1 cellular context compared by ENCODE assay signal in genomic region chr12:124919646-124920352, GRCh38.
A peak's percentile ranks its signal among the peaks of the same experiment; 100 is the strongest.
TF ChIP-seq lines count a peak whose summit lies in the region.

No MANE protein-coding gene starts in this region.

TF ChIP-seq in HepG2, 621 proteins besides CTCF, POLR2A, EP300 and RAD21 (continued from another document and continues in another):
- TF ChIP-seq GZF1 (CRISPR knock-in tag; IDR thresholded peaks at IDR 0.05) (peak; percentile 84), ZNF230 (CRISPR knock-in tag; IDR thresholded peaks at IDR 0.05) (no peak), CREB1 (IDR thresholded peaks at IDR 0.05) (peak; percentile 54; the same call in 1 of the 2 replicates), CREB1 (CRISPR knock-in tag; IDR thresholded peaks at IDR 0.05) (no peak), HOMEZ (CRISPR knock-in tag; IDR thresholded peaks at IDR 0.05; ENCODE audit: low read depth) (no peak), ZNF205 (CRISPR knock-in tag; IDR thresholded peaks at IDR 0.05) (no peak), DNMT3B (CRISPR knock-in tag; conservative IDR thresholded peaks at IDR 0.05) (0 out of 2 replicates have a peak, but pooled peaks have one; percentile 22), PLRG1 (conservative IDR thresholded peaks at IDR 0.05) (no peak), KAT7 (CRISPR knock-in tag; IDR thresholded peaks at IDR 0.05; ENCODE audit: borderline replicate concordance) (0 out of 2 replicates have a peak, but pooled peaks have one; percentile 65), ZNF589 (CRISPR knock-in tag; conservative IDR thresholded peaks at IDR 0.05) (no peak), SRY (CRISPR knock-in tag; IDR thresholded peaks at IDR 0.05) (no peak), ZNF83 (CRISPR knock-in tag; IDR thresholded peaks at IDR 0.05; ENCODE audit: borderline replicate concordance) (no peak), SATB2 (CRISPR knock-in tag; IDR thresholded peaks at IDR 0.05) (no peak), MXD4 (CRISPR knock-in tag; IDR thresholded peaks at IDR 0.05) (no peak), RXRB (CRISPR knock-in tag; IDR thresholded peaks at IDR 0.05; ENCODE audit: borderline replicate concordance) (no peak), ZBTB14 (CRISPR knock-in tag; IDR thresholded peaks at IDR 0.05) (no peak), SALL1 (CRISPR knock-in tag; IDR thresholded peaks at IDR 0.05) (peak; percentile 16; the same call in 1 of the 2 replicates), SAP130 (CRISPR knock-in tag; IDR thresholded peaks at IDR 0.05; ENCODE audit: low read depth) (no peak; the same call in 1 of the 2 replicates), SALL2 (CRISPR knock-in tag; IDR thresholded peaks at IDR 0.05) (no peak), SIX4 (CRISPR knock-in tag; IDR thresholded peaks at IDR 0.05) (no peak), PAXIP1 (CRISPR knock-in tag; conservative IDR thresholded peaks at IDR 0.05) (no peak), ZNF3 (CRISPR knock-in tag; IDR thresholded peaks at IDR 0.05) (0 out of 2 replicates have a peak, but pooled peaks have one; percentile 9), CHD2 (IDR thresholded peaks at IDR 0.05; ENCODE audit: low read depth, low read length) (no peak), SRSF9 (IDR thresholded peaks at IDR 0.05; ENCODE audit: borderline replicate concordance, insufficient read depth, low read depth, low read length, poor library complexity, severe bottlenecking) (no peak), POLR2AphosphoS5 (IDR thresholded peaks at IDR 0.05; ENCODE audit: low read depth, low read length) (peak; percentile 28; the same call in 1 of the 2 replicates), HCFC1 (IDR thresholded peaks at IDR 0.05; ENCODE audit: low read depth, low read length) (no peak), ZFX (CRISPR knock-in tag; IDR thresholded peaks at IDR 0.05; ENCODE audit: low read depth) (no peak), ZNF468 (CRISPR knock-in tag; IDR thresholded peaks at IDR 0.05) (no peak), ZNF337 (CRISPR knock-in tag; IDR thresholded peaks at IDR 0.05; ENCODE audit: borderline replicate concordance, low read depth) (no peak), ZNF720 (CRISPR knock-in tag; IDR thresholded peaks at IDR 0.05) (no peak), MTA3 (CRISPR knock-in tag; IDR thresholded peaks at IDR 0.05) (no peak), ZNF850 (CRISPR knock-in tag; conservative IDR thresholded peaks at IDR 0.05) (no peak), ZNF234 (CRISPR knock-in tag; conservative IDR thresholded peaks at IDR 0.05) (no peak), ZSCAN20 (CRISPR knock-in tag; IDR thresholded peaks at IDR 0.05; ENCODE audit: borderline replicate concordance) (no peak), ZC3H13 (CRISPR knock-in tag; IDR thresholded peaks at IDR 0.05) (0 out of 2 replicates have a peak, but pooled peaks have one; percentile 50), ZNF18 (CRISPR knock-in tag; IDR thresholded peaks at IDR 0.05; ENCODE audit: insufficient replicate concordance) (peak; percentile 72), POGZ (CRISPR knock-in tag; IDR thresholded peaks at IDR 0.05) (no peak)
- TF ChIP-seq, protein P1, sequence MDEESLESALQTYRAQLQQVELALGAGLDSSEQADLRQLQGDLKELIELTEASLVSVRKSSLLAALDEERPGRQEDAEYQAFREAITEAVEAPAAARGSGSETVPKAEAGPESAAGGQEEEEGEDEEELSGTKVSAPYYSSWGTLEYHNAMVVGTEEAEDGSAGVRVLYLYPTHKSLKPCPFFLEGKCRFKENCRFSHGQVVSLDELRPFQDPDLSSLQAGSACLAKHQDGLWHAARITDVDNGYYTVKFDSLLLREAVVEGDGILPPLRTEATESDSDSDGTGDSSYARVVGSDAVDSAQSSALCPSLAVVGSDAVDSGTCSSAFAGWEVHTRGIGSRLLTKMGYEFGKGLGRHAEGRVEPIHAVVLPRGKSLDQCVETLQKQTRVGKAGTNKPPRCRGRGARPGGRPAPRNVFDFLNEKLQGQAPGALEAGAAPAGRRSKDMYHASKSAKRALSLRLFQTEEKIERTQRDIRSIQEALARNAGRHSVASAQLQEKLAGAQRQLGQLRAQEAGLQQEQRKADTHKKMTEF (CRISPR knock-in tag; IDR thresholded peaks at IDR 0.05): 0 out of 2 replicates have a peak, but pooled peaks have one; percentile 7
- TF ChIP-seq, protein P2, sequence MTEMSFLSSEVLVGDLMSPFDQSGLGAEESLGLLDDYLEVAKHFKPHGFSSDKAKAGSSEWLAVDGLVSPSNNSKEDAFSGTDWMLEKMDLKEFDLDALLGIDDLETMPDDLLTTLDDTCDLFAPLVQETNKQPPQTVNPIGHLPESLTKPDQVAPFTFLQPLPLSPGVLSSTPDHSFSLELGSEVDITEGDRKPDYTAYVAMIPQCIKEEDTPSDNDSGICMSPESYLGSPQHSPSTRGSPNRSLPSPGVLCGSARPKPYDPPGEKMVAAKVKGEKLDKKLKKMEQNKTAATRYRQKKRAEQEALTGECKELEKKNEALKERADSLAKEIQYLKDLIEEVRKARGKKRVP (CRISPR knock-in tag; IDR thresholded peaks at IDR 0.05): 0 out of 4 replicates have a peak, but pooled peaks of 1 of the 2 experiments have one; percentile 16
- TF ChIP-seq, protein P3, sequence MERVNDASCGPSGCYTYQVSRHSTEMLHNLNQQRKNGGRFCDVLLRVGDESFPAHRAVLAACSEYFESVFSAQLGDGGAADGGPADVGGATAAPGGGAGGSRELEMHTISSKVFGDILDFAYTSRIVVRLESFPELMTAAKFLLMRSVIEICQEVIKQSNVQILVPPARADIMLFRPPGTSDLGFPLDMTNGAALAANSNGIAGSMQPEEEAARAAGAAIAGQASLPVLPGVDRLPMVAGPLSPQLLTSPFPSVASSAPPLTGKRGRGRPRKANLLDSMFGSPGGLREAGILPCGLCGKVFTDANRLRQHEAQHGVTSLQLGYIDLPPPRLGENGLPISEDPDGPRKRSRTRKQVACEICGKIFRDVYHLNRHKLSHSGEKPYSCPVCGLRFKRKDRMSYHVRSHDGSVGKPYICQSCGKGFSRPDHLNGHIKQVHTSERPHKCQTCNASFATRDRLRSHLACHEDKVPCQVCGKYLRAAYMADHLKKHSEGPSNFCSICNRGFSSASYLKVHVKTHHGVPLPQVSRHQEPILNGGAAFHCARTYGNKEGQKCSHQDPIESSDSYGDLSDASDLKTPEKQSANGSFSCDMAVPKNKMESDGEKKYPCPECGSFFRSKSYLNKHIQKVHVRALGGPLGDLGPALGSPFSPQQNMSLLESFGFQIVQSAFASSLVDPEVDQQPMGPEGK (CRISPR knock-in tag; IDR thresholded peaks at IDR 0.05): 0 out of 2 replicates have a peak, but pooled peaks have one; percentile 40
- TF ChIP-seq, protein P4, sequence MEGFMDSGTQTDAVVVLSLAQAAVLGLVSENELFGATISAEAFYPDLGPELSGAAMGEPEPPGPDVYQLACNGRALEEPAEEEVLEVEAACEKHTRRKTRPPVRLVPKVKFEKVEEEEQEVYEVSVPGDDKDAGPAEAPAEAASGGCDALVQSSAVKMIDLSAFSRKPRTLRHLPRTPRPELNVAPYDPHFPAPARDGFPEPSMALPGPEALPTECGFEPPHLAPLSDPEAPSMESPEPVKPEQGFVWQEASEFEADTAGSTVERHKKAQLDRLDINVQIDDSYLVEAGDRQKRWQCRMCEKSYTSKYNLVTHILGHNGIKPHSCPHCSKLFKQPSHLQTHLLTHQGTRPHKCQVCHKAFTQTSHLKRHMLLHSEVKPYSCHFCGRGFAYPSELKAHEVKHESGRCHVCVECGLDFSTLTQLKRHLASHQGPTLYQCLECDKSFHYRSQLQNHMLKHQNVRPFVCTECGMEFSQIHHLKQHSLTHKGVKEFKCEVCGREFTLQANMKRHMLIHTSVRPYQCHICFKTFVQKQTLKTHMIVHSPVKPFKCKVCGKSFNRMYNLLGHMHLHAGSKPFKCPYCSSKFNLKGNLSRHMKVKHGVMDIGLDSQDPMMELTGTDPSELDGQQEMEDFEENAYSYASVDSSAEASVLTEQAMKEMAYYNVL (CRISPR knock-in tag; IDR thresholded peaks at IDR 0.05; ENCODE audit: borderline replicate concordance): no peak
- TF ChIP-seq, protein P5, sequence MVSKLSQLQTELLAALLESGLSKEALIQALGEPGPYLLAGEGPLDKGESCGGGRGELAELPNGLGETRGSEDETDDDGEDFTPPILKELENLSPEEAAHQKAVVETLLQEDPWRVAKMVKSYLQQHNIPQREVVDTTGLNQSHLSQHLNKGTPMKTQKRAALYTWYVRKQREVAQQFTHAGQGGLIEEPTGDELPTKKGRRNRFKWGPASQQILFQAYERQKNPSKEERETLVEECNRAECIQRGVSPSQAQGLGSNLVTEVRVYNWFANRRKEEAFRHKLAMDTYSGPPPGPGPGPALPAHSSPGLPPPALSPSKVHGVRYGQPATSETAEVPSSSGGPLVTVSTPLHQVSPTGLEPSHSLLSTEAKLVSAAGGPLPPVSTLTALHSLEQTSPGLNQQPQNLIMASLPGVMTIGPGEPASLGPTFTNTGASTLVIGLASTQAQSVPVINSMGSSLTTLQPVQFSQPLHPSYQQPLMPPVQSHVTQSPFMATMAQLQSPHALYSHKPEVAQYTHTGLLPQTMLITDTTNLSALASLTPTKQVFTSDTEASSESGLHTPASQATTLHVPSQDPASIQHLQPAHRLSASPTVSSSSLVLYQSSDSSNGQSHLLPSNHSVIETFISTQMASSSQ (IDR thresholded peaks at IDR 0.05; ENCODE audit: low read depth): no peak
- TF ChIP-seq, protein P5 (CRISPR knock-in tag; IDR thresholded peaks at IDR 0.05; ENCODE audit: borderline replicate concordance): no peak
- TF ChIP-seq, protein P6, sequence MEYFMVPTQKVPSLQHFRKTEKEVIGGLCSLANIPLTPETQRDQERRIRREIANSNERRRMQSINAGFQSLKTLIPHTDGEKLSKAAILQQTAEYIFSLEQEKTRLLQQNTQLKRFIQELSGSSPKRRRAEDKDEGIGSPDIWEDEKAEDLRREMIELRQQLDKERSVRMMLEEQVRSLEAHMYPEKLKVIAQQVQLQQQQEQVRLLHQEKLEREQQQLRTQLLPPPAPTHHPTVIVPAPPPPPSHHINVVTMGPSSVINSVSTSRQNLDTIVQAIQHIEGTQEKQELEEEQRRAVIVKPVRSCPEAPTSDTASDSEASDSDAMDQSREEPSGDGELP (IDR thresholded peaks at IDR 0.05; ENCODE audit: borderline replicate concordance, low read depth): no peak
